ENCODE assay signal across 1 cellular context in genomic region chr10:97292097-97292861, GRCh38.
TF ChIP-seq lines count a peak whose summit lies in the region.

ARHGAP19 (minus strand) TSS chr10:97292637; CDS start chr10:97292627, 10 bp downstream.

TF ChIP-seq in HEK293, 187 proteins besides CTCF, POLR2A, EP300 and RAD21 (continued from another document and continues in another):
- peak; percentile 59; the same call in 1 of the 2 replicates for TF ChIP-seq ZBTB44 (tag by site-specific recombination; IDR thresholded peaks at IDR 0.05)
- peak; percentile 95 for TF ChIP-seq ZFHX2 (tag by site-specific recombination; conservative IDR thresholded peaks at IDR 0.05)
- peak; percentile 72; the same call in 1 of the 2 replicates for TF ChIP-seq PRDM4 (tag by site-specific recombination; IDR thresholded peaks at IDR 0.05)
- no peak for TF ChIP-seq ZNF488 (tag by site-specific recombination; IDR thresholded peaks at IDR 0.05)
- TF ChIP-seq SCRT1 (tag by site-specific recombination; IDR thresholded peaks at IDR 0.05; ENCODE audit: borderline replicate concordance) = no peak; the same call in 1 of the 2 replicates
- TF ChIP-seq ZNF624 (tag by site-specific recombination; IDR thresholded peaks at IDR 0.05) = no peak
- TF ChIP-seq ZXDB (tag by site-specific recombination; IDR thresholded peaks at IDR 0.05) = peak; percentile 93
- 0 out of 2 replicates have a peak, but pooled peaks have one; percentile 28 for TF ChIP-seq MZF1 (tag by site-specific recombination; IDR thresholded peaks at IDR 0.05; ENCODE audit: borderline replicate concordance)
- peak; percentile 82 for TF ChIP-seq KLF8 (tag by site-specific recombination; IDR thresholded peaks at IDR 0.05)
- no peak for TF ChIP-seq ZNF155 (tag by site-specific recombination; IDR thresholded peaks at IDR 0.05)
- peak; percentile 95 for TF ChIP-seq ZNF501 (tag by site-specific recombination; IDR thresholded peaks at IDR 0.05)
- peak; percentile 93 for TF ChIP-seq ZNF610 (tag by site-specific recombination; IDR thresholded peaks at IDR 0.05; ENCODE audit: borderline replicate concordance)
- no peak for TF ChIP-seq ZNF311 (tag by site-specific recombination; IDR thresholded peaks at IDR 0.05; ENCODE audit: borderline replicate concordance)
- TF ChIP-seq HOXD13 (CRISPR knock-in tag; IDR thresholded peaks at IDR 0.05; ENCODE audit: borderline replicate concordance) = no peak
- peak; percentile 86 for TF ChIP-seq ZBTB11 (tag by site-specific recombination; conservative IDR thresholded peaks at IDR 0.05; ENCODE audit: low read depth)
- no peak for TF ChIP-seq ZNF48 (tag by site-specific recombination; IDR thresholded peaks at IDR 0.05)
- TF ChIP-seq ZFP41 (tag by site-specific recombination; IDR thresholded peaks at IDR 0.05; ENCODE audit: borderline replicate concordance) = no peak
- peak; percentile 24; the same call in 1 of the 2 replicates for TF ChIP-seq ZNF623 (tag by site-specific recombination; IDR thresholded peaks at IDR 0.05)
- peak; percentile 65 for TF ChIP-seq KLF1 (tag by site-specific recombination; IDR thresholded peaks at IDR 0.05)
- peak; percentile 86 for TF ChIP-seq KLF17 (tag by site-specific recombination; IDR thresholded peaks at IDR 0.05)
- no peak for TF ChIP-seq ZNF654 (tag by site-specific recombination; IDR thresholded peaks at IDR 0.05; ENCODE audit: low read depth)
- TF ChIP-seq ZBTB21 (tag by site-specific recombination; IDR thresholded peaks at IDR 0.05) = peak; percentile 21; the same call in 1 of the 2 replicates
- TF ChIP-seq ZBTB49 (tag by site-specific recombination; IDR thresholded peaks at IDR 0.05; ENCODE audit: low read depth) = no peak
- no peak for TF ChIP-seq BCL6B (tag by site-specific recombination; IDR thresholded peaks at IDR 0.05)
- no peak for TF ChIP-seq ZNF266 (tag by site-specific recombination; IDR thresholded peaks at IDR 0.05; ENCODE audit: low read depth)
- no peak for TF ChIP-seq ZNF768 (tag by site-specific recombination; IDR thresholded peaks at IDR 0.05)
- peak; percentile 86; the same call in 1 of the 2 replicates for TF ChIP-seq BCL11B (tag by site-specific recombination; IDR thresholded peaks at IDR 0.05; ENCODE audit: low read depth)
- peak; percentile 51 for TF ChIP-seq FEZF1 (tag by site-specific recombination; IDR thresholded peaks at IDR 0.05)
- TF ChIP-seq KLF9 (tag by site-specific recombination; IDR thresholded peaks at IDR 0.05; ENCODE audit: low read depth) = no peak; the same call in none of the 2 replicates
- TF ChIP-seq ZBTB20 (tag by site-specific recombination; IDR thresholded peaks at IDR 0.05) = peak; percentile 84
- peak; percentile 82 for TF ChIP-seq ZNF18 (tag by site-specific recombination; IDR thresholded peaks at IDR 0.05)
- TF ChIP-seq YY2 (tag by site-specific recombination; IDR thresholded peaks at IDR 0.05) = peak; percentile 57; the same call in 1 of the 2 replicates
- TF ChIP-seq PATZ1 (tag by site-specific recombination; IDR thresholded peaks at IDR 0.05) = peak; percentile 100
- 0 out of 2 replicates have a peak, but pooled peaks have one; percentile 46 for TF ChIP-seq ZBTB48 (tag by site-specific recombination; IDR thresholded peaks at IDR 0.05)
- TF ChIP-seq ZNF530 (tag by site-specific recombination; IDR thresholded peaks at IDR 0.05; ENCODE audit: low read depth) = no peak
- TF ChIP-seq ZBTB26 (tag by site-specific recombination; optimal IDR thresholded peaks at IDR 0.05) = peak; percentile 69
- TF ChIP-seq ZNF140 (tag by site-specific recombination; IDR thresholded peaks at IDR 0.05) = no peak
- no peak for TF ChIP-seq ZNF596 (tag by site-specific recombination; IDR thresholded peaks at IDR 0.05)
- no peak for TF ChIP-seq ZNF558 (tag by site-specific recombination; IDR thresholded peaks at IDR 0.05)
- peak; percentile 46; the same call in 1 of the 2 replicates for TF ChIP-seq IKZF3 (tag by site-specific recombination; IDR thresholded peaks at IDR 0.05)
- TF ChIP-seq SP3 (tag by site-specific recombination; IDR thresholded peaks at IDR 0.05) = peak; percentile 97
- no peak for TF ChIP-seq ZNF169 (tag by site-specific recombination; IDR thresholded peaks at IDR 0.05)
- peak; percentile 94 for TF ChIP-seq ZNF391 (tag by site-specific recombination; IDR thresholded peaks at IDR 0.05; ENCODE audit: borderline replicate concordance, low read depth)
- no peak for TF ChIP-seq ZNF138 (tag by site-specific recombination; IDR thresholded peaks at IDR 0.05; ENCODE audit: borderline replicate concordance)
- peak; percentile 86 for TF ChIP-seq ZNF76 (tag by site-specific recombination; IDR thresholded peaks at IDR 0.05; ENCODE audit: borderline replicate concordance, low read depth)
- TF ChIP-seq EGR2 (tag by site-specific recombination; IDR thresholded peaks at IDR 0.05; ENCODE audit: low read depth) = peak; percentile 94
